In the genomic region with DNA sequence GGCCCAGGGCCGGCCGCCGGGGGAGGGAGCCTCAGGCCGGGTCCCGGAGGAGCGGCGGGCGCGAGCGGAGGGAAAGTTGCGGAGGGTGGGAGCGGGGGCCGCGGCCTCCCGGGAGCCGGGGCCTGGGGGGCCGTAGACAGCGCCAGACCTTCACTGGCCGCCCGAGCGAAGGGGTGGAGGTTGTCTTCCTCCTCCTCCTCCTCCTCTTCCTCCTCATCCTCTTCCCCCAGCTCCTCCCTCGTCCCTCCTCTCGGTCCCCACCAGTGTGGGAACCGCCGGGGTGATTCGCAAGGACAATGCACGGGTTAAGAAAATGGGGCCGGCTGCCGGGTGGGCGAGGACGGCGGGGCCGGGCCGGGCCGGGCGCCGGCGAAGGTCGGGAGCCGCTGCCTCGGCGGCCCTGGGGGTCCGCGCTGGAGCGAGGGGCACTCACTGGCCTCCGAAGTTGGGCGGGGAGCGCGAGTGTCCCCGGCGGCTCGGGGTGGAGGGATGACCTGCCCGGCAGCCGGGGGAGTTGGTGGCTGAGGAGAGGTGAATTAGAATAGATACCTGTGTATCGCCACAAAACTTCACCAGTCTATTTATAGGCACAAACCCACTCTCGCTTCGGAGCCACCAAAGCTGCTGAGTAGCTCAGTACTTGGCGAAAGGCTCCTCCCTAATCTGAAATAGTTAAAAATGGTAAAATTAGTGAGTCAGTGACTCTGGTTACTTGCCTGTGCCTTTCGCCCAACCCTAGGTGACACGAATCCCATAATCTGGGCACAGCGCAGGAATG, we compare ENCODE assay signal across 8 cellular contexts. TPM values are rescaled to one million over a fixed set of nuclear protein-coding genes. Genes with fewer than 3 reads are reported as not detected.
A peak's percentile ranks its signal among the peaks of the same experiment; 100 is the strongest.
DNase-seq lines count a peak whose midpoint lies in the region; ATAC-seq and TF ChIP-seq lines count a peak whose summit lies in the region.

No MANE protein-coding gene starts in this region.

- H2AFZ ChIP-seq in mesenchymal stem cell (ENCODE audit: low read depth, low read length): no peak overlapping the region

- H4K8ac ChIP-seq in mesenchymal stem cell (ENCODE audit: low read length): peak overlapping the region; percentile 68

- H2BK12ac ChIP-seq in mesenchymal stem cell (ENCODE audit: low read length in 2 of 2): peak overlapping the region; percentile 60 to 86

- H3K18ac ChIP-seq in mesenchymal stem cell (ENCODE audit: low read depth in 1 of 2, low read length in 2 of 2): peak overlapping the region; percentile 82 to 100

- peak overlapping the region; percentile 46 to 100 for H3K4ac ChIP-seq in mesenchymal stem cell (ENCODE audit: low read depth in 1 of 2, low read length in 2 of 2)

- no peak for ATAC-seq in HG03520 (IDR thresholded peaks at IDR 0.05; ENCODE audit: unreplicated experiment)

- H3K27me3 ChIP-seq in HUES48 (ENCODE audit: control insufficient read depth, insufficient read depth, low read length): no peaks in the 10 kb centered on the region
- no peaks in the 10 kb centered on the region for H3K27me3 ChIP-seq in dorsolateral prefrontal cortex
- H3K27me3 ChIP-seq in mesenchymal stem cell (ENCODE audit: control insufficient read depth in 1 of 2, insufficient read depth in 1 of 2, low read length in 2 of 2): no peaks in the 10 kb centered on the region

- H3K4me1 ChIP-seq in HUES48 (ENCODE audit: control insufficient read depth, insufficient read depth, low read length): peaks cover 35% of the 10 kb centered on the region
- peaks cover 5% of the 10 kb centered on the region for H3K4me1 ChIP-seq in mesenchymal stem cell (ENCODE audit: control insufficient read depth, insufficient read depth, low read depth, low read length)

- H2BK15ac ChIP-seq in mesenchymal stem cell (ENCODE audit: low read depth, poor library complexity, severe bottlenecking): peak overlapping the region; percentile 99

- intact Hi-C loops in dorsolateral prefrontal cortex (cut with DNase I): loop anchor here (1.0 to 5.0 kb wide), 6 partner anchors 89 to 296 kb away; partner anchors contain the start of genes PIGP (in 1 of the 2) and TTC3 (in 1 of the 2)

- TF ChIP-seq CTCF in dorsolateral prefrontal cortex (IDR thresholded peaks at IDR 0.05 in 54 of 56, conservative IDR thresholded peaks at IDR 0.05 in 2 of 56; ENCODE audit: low read depth in 1 of 56, partially characterized antibody in 56 of 56): no peak

- H3K9ac ChIP-seq in HUES48 (ENCODE audit: low read depth, low read length) (peak overlapping the region; percentile 95), mesenchymal stem cell (ENCODE audit: low read length) (peak overlapping the region; percentile 96)

- H3K36me3 ChIP-seq in HUES48 (ENCODE audit: control insufficient read depth, insufficient read depth, low read length) (no peaks in the 10 kb centered on the region), mesenchymal stem cell (ENCODE audit: control insufficient read depth in 1 of 2, insufficient read depth in 2 of 2, low read depth in 1 of 2, low read length in 2 of 2) (no peaks in the 10 kb centered on the region)

- H3K27ac ChIP-seq in HUES48 (ENCODE audit: low read depth, low read length) (peak overlapping the region; percentile 100), dorsolateral prefrontal cortex (peak overlapping the region; percentile 56 to 100 (median 100)), mesenchymal stem cell (ENCODE audit: low read length, poor library complexity, severe bottlenecking) (peak overlapping the region; percentile 28)

- DNase-seq in ELR (ENCODE audit: low read depth): peak; percentile 52
- peak; percentile 22 to 25 for DNase-seq in activated CD4-positive, alpha-beta T cell treated with anti-CD3 and anti-CD28 coated beads for 4 hours
- DNase-seq in dorsolateral prefrontal cortex: peak in 3 of 10 donors; percentile 4 to 58 (median 44)
- DNase-seq in mesenchymal stem cell: peak; percentile 48
- DNase-seq in stimulated activated naive CD4-positive, alpha-beta T cell treated with Interleukin-2 at 50 U/mL for 16 hours (lab: John Stamatoyannopoulos, UW): peak; percentile 28
- no peak for DNase-seq in NCI-H1694 (lab: John Stamatoyannopoulos, UW)

- peak overlapping the region; percentile 85 for H2BK5ac ChIP-seq in mesenchymal stem cell (ENCODE audit: low read depth, low read length, poor library complexity, severe bottlenecking)

- H3K14ac ChIP-seq in mesenchymal stem cell (ENCODE audit: low read length in 2 of 2): peak overlapping the region; percentile 1 to 97

- H3K9me3 ChIP-seq in HUES48 (ENCODE audit: control insufficient read depth, insufficient read depth, low read length) (no peaks in the 10 kb centered on the region), mesenchymal stem cell (ENCODE audit: control insufficient read depth, low read length) (no peaks in the 10 kb centered on the region)

- H2BK120ac ChIP-seq in mesenchymal stem cell (ENCODE audit: low read depth, low read length): peak overlapping the region; percentile 99

- H3K79me1 ChIP-seq in mesenchymal stem cell (replicated peaks; ENCODE audit: low read length, poor library complexity, severe bottlenecking): no peaks in the 10 kb centered on the region

- H3K23ac ChIP-seq in mesenchymal stem cell (ENCODE audit: low read length in 2 of 2): peak overlapping the region in 1 of 2 experiments; percentile 57

- peak overlapping the region; percentile 42 for H3K4me2 ChIP-seq in mesenchymal stem cell (ENCODE audit: low read length, poor library complexity, severe bottlenecking)

- peak overlapping the region; percentile 82 for H4K91ac ChIP-seq in mesenchymal stem cell (ENCODE audit: low read length)

- H3K4me3 ChIP-seq in HUES48 (ENCODE audit: low read depth, low read length) (peak overlapping the region; percentile 68), dorsolateral prefrontal cortex (peak overlapping the region; percentile 23 to 99 (median 92)), mesenchymal stem cell (ENCODE audit: insufficient read depth in 1 of 2, low read depth in 1 of 2, low read length in 2 of 2) (peak overlapping the region; percentile 92 to 98)

- H2AK5ac ChIP-seq in mesenchymal stem cell (ENCODE audit: low read length, severe bottlenecking): no peak overlapping the region

- under 1% methylated on average over 28 of the region's 61 CpGs for WGBS in mesenchymal stem cell

RNA-seq across cellular contexts. Expression of gene DYRK1A, which starts 1.4 kb away (rescaled TPM):
- 100 to 1,000 TPM in 43 of 120 experiments, 10 to 100 TPM in 77; 72.3 to 147 (median 97.5) TPM for total RNA-seq in dorsolateral prefrontal cortex
- 19.3 TPM for polyA plus RNA-seq in mesenchymal stem cell (2013, experiment 1 of 2)
- 19.3 TPM for polyA plus RNA-seq in mesenchymal stem cell (2013, experiment 2 of 2)

Comparison
In these comparisons a context has a peak if more than half of its experiments do, and no peak if none do; other contexts are left out.
1. H3K27ac ChIP-seq: peak in every context shown above with its lines; median percentile 100 in HUES48; 100 in dorsolateral prefrontal cortex; 28 in mesenchymal stem cell.